In the genomic region with DNA sequence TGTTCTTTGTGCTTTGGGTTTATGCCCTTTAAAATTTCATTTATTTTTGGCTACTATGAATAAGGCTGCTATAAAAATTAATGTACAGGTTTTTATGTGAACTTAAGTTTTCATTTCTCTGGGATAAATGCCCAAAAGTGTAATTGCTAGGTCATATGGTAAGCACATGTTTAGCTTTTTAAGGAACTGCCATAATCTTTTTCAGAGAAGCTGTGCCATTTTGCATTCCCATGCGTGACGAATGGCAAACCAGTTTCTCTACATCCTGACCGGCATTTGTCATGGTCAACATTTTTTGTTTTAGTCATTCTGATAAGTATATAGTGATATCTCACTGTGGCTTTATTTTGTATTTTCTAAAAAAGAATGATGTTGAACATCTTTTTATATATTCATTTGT, we compare ENCODE assay signal across 14 cellular contexts.
DNase-seq lines count a peak whose midpoint lies in the region; ATAC-seq and TF ChIP-seq lines count a peak whose summit lies in the region.
"Had no signal": no experiment of that assay in that cellular context is flagged by ENCODE, and none has a peak within 500 bp of the region (broad histone marks: within the 10 kb centered on the region; RNA-seq: fewer than 3 reads in every experiment).

No MANE protein-coding gene starts in this region.

- H3K9ac ChIP-seq in SK-N-MC (ENCODE audit: insufficient read length): no peak overlapping the region
- no peak overlapping the region for H3K9ac ChIP-seq in fibroblast of lung (ENCODE audit: insufficient read depth, low read length)
- H3K9ac ChIP-seq in skeletal muscle satellite cell (ENCODE audit: low read depth, low read length): peak overlapping the region; percentile 10

- TF ChIP-seq POLR2A in thyroid gland (IDR thresholded peaks at IDR 0.05): no peak

- 89 to 95% methylated on average over 3 of the region's 3 CpGs for WGBS in thyroid gland, 2 donors

- H3K9me3 ChIP-seq in SK-N-MC (ENCODE audit: low read depth, low read length) (no peaks in the 10 kb centered on the region), fibroblast of lung (ENCODE audit: control insufficient read depth, insufficient read depth, low read depth, low read length) (no peaks in the 10 kb centered on the region), skeletal muscle satellite cell (replicated peaks; ENCODE audit: low read length) (no peaks in the 10 kb centered on the region), thyroid gland (no peaks in the 10 kb centered on the region)
- H3K9me3 ChIP-seq: MG63 had no signal

- TF ChIP-seq CTCF in fibroblast of lung (conservative IDR thresholded peaks at IDR 0.05 in 1 of 2, IDR thresholded peaks at IDR 0.05 in 1 of 2; ENCODE audit: low read depth in 1 of 2, low read length in 2 of 2) (no peak), thyroid gland (IDR thresholded peaks at IDR 0.05) (no peak)

- H3K4me1 ChIP-seq in fibroblast of lung (ENCODE audit: control insufficient read depth, extremely low read depth, insufficient read depth, low read length) (peaks cover 10% of the 10 kb centered on the region), skeletal muscle satellite cell (ENCODE audit: control insufficient read depth, insufficient read depth, low read length) (peaks cover 38% of the 10 kb centered on the region), thyroid gland (no peaks in the 10 kb centered on the region)

- no peak overlapping the region for H2AFZ ChIP-seq in fibroblast of lung (ENCODE audit: low read length)

- no peak for ATAC-seq in GM19351 (IDR thresholded peaks at IDR 0.05; ENCODE audit: unreplicated experiment)
- ATAC-seq: Panc1 had no signal

- intact Hi-C loops in thyroid gland (cut with DNase I): no loop called here

- H3K4me2 ChIP-seq in fibroblast of lung (ENCODE audit: extremely low read depth, insufficient read depth, low read length) (no peak overlapping the region), skeletal muscle satellite cell (ENCODE audit: low read length) (no peak overlapping the region)

- H3K27me3 ChIP-seq in fibroblast of lung (ENCODE audit: control insufficient read depth, insufficient read depth, low read length): no peaks in the 10 kb centered on the region
- H3K27me3 ChIP-seq in skeletal muscle satellite cell (ENCODE audit: control insufficient read depth, insufficient read depth, low read length): no peaks in the 10 kb centered on the region
- H3K27me3 ChIP-seq in thyroid gland: no peaks in the 10 kb centered on the region
- H3K27me3 ChIP-seq: MG63 had no signal

- H3K4me3 ChIP-seq in SK-N-MC (no peak overlapping the region), fibroblast of lung (replicated peaks in 1 of 4; ENCODE audit: control extremely low read depth in 1 of 4, insufficient read depth in 1 of 4, low read depth in 3 of 4, low read length in 4 of 4) (no peak overlapping the region), skeletal muscle satellite cell (ENCODE audit: low read length) (no peak overlapping the region), thyroid gland (replicated peaks in 1 of 3) (no peak overlapping the region)
- H3K4me3 ChIP-seq: MG63 had no signal

- H3K36me3 ChIP-seq in SK-N-MC (ENCODE audit: insufficient read depth, low read length) (no peaks in the 10 kb centered on the region), fibroblast of lung (ENCODE audit: control insufficient read depth, insufficient read depth, low read length) (no peaks in the 10 kb centered on the region), skeletal muscle satellite cell (ENCODE audit: insufficient read depth, low read length) (no peaks in the 10 kb centered on the region), thyroid gland (no peaks in the 10 kb centered on the region)
- H3K36me3 ChIP-seq: MG63 had no signal

- H3K27ac ChIP-seq in SK-N-MC: peak overlapping the region; percentile 63
- no peak overlapping the region for H3K27ac ChIP-seq in fibroblast of lung (ENCODE audit: insufficient read depth, low read length)
- no peak overlapping the region for H3K27ac ChIP-seq in thyroid gland

- H3K79me2 ChIP-seq in fibroblast of lung (ENCODE audit: control insufficient read depth, insufficient read depth, low read length): no peaks in the 10 kb centered on the region

- DNase-seq in ELR (ENCODE audit: low read depth) (peak; percentile 42), SK-N-MC (ENCODE audit: low read depth, low spot score) (no peak), fibroblast of lung (ENCODE audit: low read depth in 2 of 2) (peak; percentile 69 to 85), thyroid gland (no peak), DMS 273 (lab: John Stamatoyannopoulos, UW; ENCODE audit: unreplicated experiment) (no peak)
- DNase-seq: C1 segment of cervical spinal cord, MG63, NCI-H1092 treated with DMSO at 0.1 percent for 48 hours, NCI-H1694, NCI-H774, Right ventricle myocardium superior had no signal

- no peaks in the 10 kb centered on the region for H4K20me1 ChIP-seq in fibroblast of lung (ENCODE audit: control insufficient read depth, extremely low read depth, insufficient read depth, low read length)

Comparison
In these comparisons a context has a peak if more than half of its experiments do, and no peak if none do; other contexts are left out.
1. DNase-seq: peak in ELR (single experiment) and fibroblast of lung (2 of 2); none in SK-N-MC (single experiment), thyroid gland (0 of 2) and DMS 273 (single experiment).